Comparison of ENCODE assay signal across 2 cellular contexts in genomic region chr12:48197967-48198618, GRCh38.
A peak's percentile ranks its signal among the peaks of the same experiment; 100 is the strongest.
TF ChIP-seq lines count a peak whose summit lies in the region.

No MANE protein-coding gene starts in this region.

TF ChIP-seq in HEK293, 187 proteins besides CTCF, POLR2A, EP300 and RAD21 (continues in another document):
- TF ChIP-seq ZNF629 (tag by site-specific recombination; IDR thresholded peaks at IDR 0.05) (peak; percentile 51; the same call in 1 of the 2 replicates), ZNF639 (tag by site-specific recombination; IDR thresholded peaks at IDR 0.05) (peak; percentile 36; the same call in 1 of the 2 replicates), ZNF513 (tag by site-specific recombination; IDR thresholded peaks at IDR 0.05) (no peak), GLIS1 (tag by site-specific recombination; IDR thresholded peaks at IDR 0.05) (peak; percentile 16; the same call in 1 of the 2 replicates), KLF17 (tag by site-specific recombination; IDR thresholded peaks at IDR 0.05) (0 out of 2 replicates have a peak, but pooled peaks have one; percentile 19), ZNF449 (tag by site-specific recombination; IDR thresholded peaks at IDR 0.05) (no peak), ZNF521 (tag by site-specific recombination; IDR thresholded peaks at IDR 0.05) (no peak), ZFP69B (tag by site-specific recombination; IDR thresholded peaks at IDR 0.05) (peak; percentile 18; the same call in 1 of the 2 replicates), SCRT2 (tag by site-specific recombination; IDR thresholded peaks at IDR 0.05) (peak; percentile 57), IKZF3 (tag by site-specific recombination; IDR thresholded peaks at IDR 0.05) (peak; percentile 97), ZBTB8A (tag by site-specific recombination; IDR thresholded peaks at IDR 0.05) (peak; percentile 77), ZNF133 (tag by site-specific recombination; IDR thresholded peaks at IDR 0.05) (no peak), ZNF610 (tag by site-specific recombination; IDR thresholded peaks at IDR 0.05; ENCODE audit: borderline replicate concordance) (peak; percentile 13; the same call in 1 of the 2 replicates), MZF1 (tag by site-specific recombination; IDR thresholded peaks at IDR 0.05; ENCODE audit: borderline replicate concordance) (peak; percentile 88; the same call in 1 of the 2 replicates), KLF8 (tag by site-specific recombination; IDR thresholded peaks at IDR 0.05) (peak; percentile 21; the same call in 1 of the 2 replicates), SP3 (tag by site-specific recombination; IDR thresholded peaks at IDR 0.05) (peak; percentile 66), ZNF138 (tag by site-specific recombination; IDR thresholded peaks at IDR 0.05; ENCODE audit: borderline replicate concordance) (no peak), KLF7 (tag by site-specific recombination; IDR thresholded peaks at IDR 0.05; ENCODE audit: borderline replicate concordance) (no peak; the same call in 1 of the 2 replicates), BCL11A (tag by site-specific recombination; IDR thresholded peaks at IDR 0.05; ENCODE audit: low read depth) (peak; percentile 61), SP2 (tag by site-specific recombination; IDR thresholded peaks at IDR 0.05) (peak; percentile 96), ZBTB20 (tag by site-specific recombination; IDR thresholded peaks at IDR 0.05) (peak; percentile 7; the same call in 1 of the 2 replicates), ZBTB48 (tag by site-specific recombination; IDR thresholded peaks at IDR 0.05) (peak; percentile 44; the same call in 1 of the 2 replicates), ZNF76 (tag by site-specific recombination; IDR thresholded peaks at IDR 0.05; ENCODE audit: borderline replicate concordance, low read depth) (peak; percentile 57), ZBTB17 (tag by site-specific recombination; IDR thresholded peaks at IDR 0.05) (peak; percentile 95), ZNF121 (tag by site-specific recombination; IDR thresholded peaks at IDR 0.05) (no peak), ZNF600 (tag by site-specific recombination; IDR thresholded peaks at IDR 0.05) (peak; percentile 58; the same call in 1 of the 2 replicates), ZNF114 (tag by site-specific recombination; IDR thresholded peaks at IDR 0.05) (no peak), TRIM28 (IDR thresholded peaks at IDR 0.05; ENCODE audit: borderline replicate concordance, low read length) (peak; percentile 14; the same call in 1 of the 2 replicates), ZXDB (tag by site-specific recombination; IDR thresholded peaks at IDR 0.05) (peak; percentile 83), ZNF426 (tag by site-specific recombination; IDR thresholded peaks at IDR 0.05) (no peak), ZNF558 (tag by site-specific recombination; IDR thresholded peaks at IDR 0.05) (0 out of 2 replicates have a peak, but pooled peaks have one; percentile 20), ZEB2 (tag by site-specific recombination; IDR thresholded peaks at IDR 0.05) (0 out of 2 replicates have a peak, but pooled peaks have one; percentile 58), ZNF391 (tag by site-specific recombination; IDR thresholded peaks at IDR 0.05; ENCODE audit: borderline replicate concordance, low read depth) (0 out of 2 replicates have a peak, but pooled peaks have one; percentile 66), GLIS2 (tag by site-specific recombination; IDR thresholded peaks at IDR 0.05) (no peak; the same call in none of the 2 replicates)

TF ChIP-seq in GM12878, 131 proteins besides CTCF, POLR2A, EP300 and RAD21 (continues in another document):
- TF ChIP-seq E2F8 (IDR thresholded peaks at IDR 0.05; ENCODE audit: low read depth, partially characterized antibody) = no peak
- TF ChIP-seq IRF4 (IDR thresholded peaks at IDR 0.05; ENCODE audit: low read depth, low read length) = no peak
- peak; percentile 96; the same call in 1 of the 2 replicates for TF ChIP-seq SMAD5 (IDR thresholded peaks at IDR 0.05; ENCODE audit: low read depth)
- 0 out of 2 replicates have a peak, but pooled peaks have one; percentile 2 for TF ChIP-seq TCF12 (IDR thresholded peaks at IDR 0.05; ENCODE audit: low read depth, low read length)
- no peak for TF ChIP-seq MYC (IDR thresholded peaks at IDR 0.05; ENCODE audit: insufficient read depth, insufficient read length, insufficient replicate concordance, low read length, severe bottlenecking)
- TF ChIP-seq PKNOX1 (IDR thresholded peaks at IDR 0.05) = peak; percentile 72
- TF ChIP-seq RB1 (IDR thresholded peaks at IDR 0.05; ENCODE audit: borderline replicate concordance) = peak; percentile 18; the same call in 1 of the 2 replicates
- peak; percentile 81; the same call in 1 of the 3 replicates for TF ChIP-seq POU2F2 (IDR thresholded peaks at IDR 0.05; ENCODE audit: borderline replicate concordance, low read depth, low read length)
- TF ChIP-seq BCL11A (IDR thresholded peaks at IDR 0.05; ENCODE audit: low read depth, low read length) = no peak
- TF ChIP-seq TBL1XR1 (IDR thresholded peaks at IDR 0.05; ENCODE audit: low read depth, low read length) = 0 out of 2 replicates have a peak, but pooled peaks have one; percentile 43
- TF ChIP-seq CREB1 (IDR thresholded peaks at IDR 0.05; ENCODE audit: low read depth) = peak; percentile 91
- peak; percentile 59; the same call in 1 of the 2 replicates for TF ChIP-seq RELB (IDR thresholded peaks at IDR 0.05; ENCODE audit: low read depth)
- TF ChIP-seq POLR2AphosphoS5 (IDR thresholded peaks at IDR 0.05; ENCODE audit: low read length) = peak; percentile 99
- peak; percentile 68 for TF ChIP-seq SMAD1 (IDR thresholded peaks at IDR 0.05; ENCODE audit: low read depth, partially characterized antibody)
- TF ChIP-seq SUZ12 (IDR thresholded peaks at IDR 0.05; ENCODE audit: unreplicated experiment) = no peak
- TF ChIP-seq SMARCA5 (IDR thresholded peaks at IDR 0.05) = 0 out of 2 replicates have a peak, but pooled peaks have one; percentile 5
- peak; percentile 73 for TF ChIP-seq RFX5 (IDR thresholded peaks at IDR 0.05; ENCODE audit: low read depth, low read length)
- no peak for TF ChIP-seq PAX5 (IDR thresholded peaks at IDR 0.05; ENCODE audit: borderline replicate concordance, low read depth, low read length)
- TF ChIP-seq ZBED1 (IDR thresholded peaks at IDR 0.05; ENCODE audit: borderline replicate concordance) = no peak
- no peak for TF ChIP-seq HDAC2 (IDR thresholded peaks at IDR 0.05)
- TF ChIP-seq KLF5 (IDR thresholded peaks at IDR 0.05; ENCODE audit: partially characterized antibody) = peak; percentile 75
- TF ChIP-seq NFIC (IDR thresholded peaks at IDR 0.05; ENCODE audit: low read depth, low read length) = no peak
- peak; percentile 63; the same call in 1 of the 2 replicates for TF ChIP-seq MEF2A (IDR thresholded peaks at IDR 0.05; ENCODE audit: insufficient read depth, low read depth, low read length)
- 0 out of 2 replicates have a peak, but pooled peaks have one; percentile 5 for TF ChIP-seq ZBTB40 (IDR thresholded peaks at IDR 0.05; ENCODE audit: borderline replicate concordance)
- TF ChIP-seq ASH2L (IDR thresholded peaks at IDR 0.05; ENCODE audit: borderline replicate concordance, low read depth) = 0 out of 2 replicates have a peak, but pooled peaks have one; percentile 45
- TF ChIP-seq WRNIP1 (IDR thresholded peaks at IDR 0.05; ENCODE audit: borderline replicate concordance, low read depth, low read length) = 0 out of 2 replicates have a peak, but pooled peaks have one; percentile 18
- peak; percentile 89; the same call in 1 of the 2 replicates for TF ChIP-seq HDGF (IDR thresholded peaks at IDR 0.05)
- no peak for TF ChIP-seq CEBPB (IDR thresholded peaks at IDR 0.05; ENCODE audit: borderline replicate concordance in 1 of 2, low read depth in 2 of 2, low read length in 2 of 2)
- peak; percentile 95 for TF ChIP-seq TAF1 (IDR thresholded peaks at IDR 0.05; ENCODE audit: borderline replicate concordance, low read depth, low read length)
- peak; percentile 92 for TF ChIP-seq POLR2AphosphoS2 (IDR thresholded peaks at IDR 0.05; ENCODE audit: low read depth, low read length)
- TF ChIP-seq GATAD2B (conservative IDR thresholded peaks at IDR 0.05; ENCODE audit: low read depth) = peak; percentile 63; the same call in 1 of the 2 replicates
- TF ChIP-seq JUNB (IDR thresholded peaks at IDR 0.05) = no peak
- no peak for TF ChIP-seq ESRRA (IDR thresholded peaks at IDR 0.05; ENCODE audit: low read length)
- TF ChIP-seq DPF2 (IDR thresholded peaks at IDR 0.05) = 0 out of 2 replicates have a peak, but pooled peaks have one; percentile 11
- TF ChIP-seq SRF (IDR thresholded peaks at IDR 0.05; ENCODE audit: low read depth in 2 of 2, low read length in 2 of 2) = peak; percentile 56 to 82
